9 cellular contexts compared by ENCODE assay signal in the genomic region with DNA sequence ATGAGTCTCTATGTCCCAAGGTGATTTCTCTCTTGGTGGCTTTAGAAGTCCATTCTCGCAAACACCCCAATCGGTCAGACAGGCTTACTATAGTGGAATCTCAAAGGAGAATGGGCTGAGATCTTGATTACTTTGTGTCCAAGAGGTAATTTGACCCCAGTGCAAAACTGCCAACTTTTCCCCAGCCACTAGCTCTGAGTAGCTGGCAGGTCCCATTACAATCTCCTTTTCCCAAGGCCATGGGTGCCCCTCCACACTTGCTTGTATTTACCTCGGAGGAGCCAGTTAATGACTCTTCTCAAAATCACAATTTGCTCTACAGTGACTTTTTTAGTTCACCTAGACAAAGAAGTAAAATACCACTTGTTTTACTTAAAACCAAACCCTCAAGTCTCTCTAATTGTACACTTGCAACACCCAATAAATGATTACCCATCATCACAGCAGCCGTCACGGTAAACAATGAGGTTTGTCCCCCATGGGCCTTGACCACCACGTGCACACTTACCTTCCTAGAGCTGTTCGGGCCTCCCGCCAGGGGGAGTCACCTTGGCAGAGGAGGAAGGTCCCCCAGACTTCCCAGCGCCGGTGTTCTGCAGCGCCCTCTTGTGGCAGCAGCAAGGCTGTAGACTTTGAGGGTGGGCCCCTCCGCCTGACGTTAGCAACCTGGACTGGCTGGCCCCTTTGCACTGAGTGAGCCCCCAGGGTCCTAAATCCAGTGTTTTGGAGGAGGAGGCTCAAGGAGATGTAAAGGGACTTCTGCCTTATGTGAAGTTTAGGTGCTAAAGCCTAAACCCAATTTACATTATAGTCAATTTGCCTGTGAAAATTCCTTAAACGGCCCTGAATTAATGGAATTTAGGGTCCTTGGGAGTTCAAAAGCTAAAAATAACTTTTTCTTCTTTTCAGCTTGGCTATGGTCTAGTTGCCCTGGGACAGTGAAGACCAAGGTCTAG. TPM values are rescaled to one million over a fixed set of nuclear protein-coding genes. Genes with fewer than 3 reads are reported as not detected.
DNase-seq lines count a peak whose midpoint lies in the region; ATAC-seq and TF ChIP-seq lines count a peak whose summit lies in the region.
"Had no signal": no experiment of that assay in that cellular context is flagged by ENCODE, and none has a peak within 500 bp of the region (broad histone marks: within the 10 kb centered on the region; RNA-seq: fewer than 3 reads in every experiment).

No MANE protein-coding gene starts in this region.

- intact Hi-C loops in heart right ventricle (cut with DNase I): no loop called here

- H3K27me3 ChIP-seq in heart right ventricle: peaks cover 0 to 9% (median 0%) of the 10 kb centered on the region in 7 donors

- H3K4me3 Mint-ChIP-seq in activated T-helper 17 cell treated with anti-CD3 and anti-CD28 coated beads, Interleukin-2, amount 50 U/mL, for 72 hours: no peak overlapping the region
- H3K4me3 Mint-ChIP-seq: activated naive CD8-positive, alpha-beta T cell had no signal

- H3K4me1 Mint-ChIP-seq in activated T-helper 17 cell treated with anti-CD3 and anti-CD28 coated beads, Interleukin-2, amount 50 U/mL, for 72 hours: no peaks in the 10 kb centered on the region

- H3K27ac Mint-ChIP-seq in activated T-helper 17 cell treated with anti-CD3 and anti-CD28 coated beads, Interleukin-2, amount 50 U/mL, for 72 hours: no peak overlapping the region
- H3K27ac Mint-ChIP-seq: activated naive CD8-positive, alpha-beta T cell had no signal

- no peak overlapping the region for H3K27ac ChIP-seq in heart right ventricle

- no peaks in the 10 kb centered on the region for H3K36me3 Mint-ChIP-seq in activated T-helper 17 cell treated with anti-CD3 and anti-CD28 coated beads, Interleukin-2, amount 50 U/mL, for 72 hours (ENCODE audit: low read depth)
- H3K36me3 Mint-ChIP-seq: activated naive CD8-positive, alpha-beta T cell had no signal

- DNase-seq in ELF-1 (ENCODE audit: low read depth, low spot score) (peak; percentile 95), RPMI7951 (ENCODE audit: low read depth) (peak; percentile 40), heart right ventricle (peak in 1 of 2 donors; percentile 50), NCI-H128 (lab: John Stamatoyannopoulos, UW; ENCODE audit: unreplicated experiment) (no peak), cerebellar nuclear complex (lab: John Stamatoyannopoulos, UW) (no peak)
- peak; percentile 45 to 66 (median 60) for DNase-seq in stimulated activated CD4-positive, alpha-beta T cell treated with anti-CD3 and anti-CD28 coated beads, Interleukin-1b, Interleukin-23, amount 100 ng/mL, for 24 hours (ENCODE audit: low read depth in 4 of 4, low spot score in 1 of 4)

- peaks cover 8% of the 10 kb centered on the region for H3K27me3 Mint-ChIP-seq in activated T-helper 17 cell treated with anti-CD3 and anti-CD28 coated beads, Interleukin-2, amount 50 U/mL, for 72 hours
- H3K27me3 Mint-ChIP-seq: activated naive CD8-positive, alpha-beta T cell had no signal

- H3K9me3 Mint-ChIP-seq in activated T-helper 17 cell treated with anti-CD3 and anti-CD28 coated beads, Interleukin-2, amount 50 U/mL, for 72 hours: no peaks in the 10 kb centered on the region

- peaks cover 0 to 17% (median 0%) of the 10 kb centered on the region in 9 donors for H3K4me1 ChIP-seq in heart right ventricle

- no peak overlapping the region for H3K4me3 ChIP-seq in heart right ventricle

- ATAC-seq in HG02938 (IDR thresholded peaks at IDR 0.05; ENCODE audit: unreplicated experiment): peak; percentile 67
- peak; percentile 88 for ATAC-seq in activated T-helper 17 cell treated with anti-CD3 and anti-CD28 coated beads, Interleukin-2, amount 50 U/mL, for 72 hours (replicated peaks)
- ATAC-seq in heart right ventricle: peak in 6 of 8 donors; percentile 24 to 52 (median 41)

- 36 to 41% methylated on average over 14 of the region's 14 CpGs for WGBS in heart right ventricle, 2 donors

- no peaks in the 10 kb centered on the region for H3K9me3 ChIP-seq in heart right ventricle

- no peaks in the 10 kb centered on the region for H3K36me3 ChIP-seq in heart right ventricle

- TF ChIP-seq CTCF in heart right ventricle (IDR thresholded peaks at IDR 0.05): peak in 8 of 9 donors; percentile 18 to 76 (median 46)

RNA-seq across cellular contexts. Expression of a gene that starts 18.7 kb away (rescaled TPM):
- total RNA-seq in RPMI7951 (2014; rRNA removed; shearing (Covaris generic)): 9.4 and 16.0 TPM in 2 replicates
- 1 to 10 TPM; 3.6 to 5.4 TPM for total RNA-seq in activated T-helper 17 cell treated with anti-CD3 and anti-CD28 coated beads, Interleukin-2, amount 50 U/mL, for 72 hours
- 10 to 100 TPM; 26.6 to 46.0 (median 33.7) TPM for total RNA-seq in heart right ventricle
- 10 to 100 TPM; 15.9 to 21.7 TPM for polyA plus RNA-seq in heart right ventricle

RNA-seq across cellular contexts. Expression of a gene that starts 41.3 kb away (rescaled TPM):
- total RNA-seq in RPMI7951 (2014; rRNA removed; shearing (Covaris generic)): 0.24 and 0.29 TPM in 2 replicates
- total RNA-seq in activated T-helper 17 cell treated with anti-CD3 and anti-CD28 coated beads, Interleukin-2, amount 50 U/mL, for 72 hours: 100 to 1,000 TPM in 1 of 2 donors, 10 to 100 TPM in 1; 86.9 to 146 TPM
- 1 to 10 TPM; 1.6 to 7.2 (median 2.5) TPM for total RNA-seq in heart right ventricle
- polyA plus RNA-seq in heart right ventricle: 1 to 10 TPM in 1 of 2 donors, under 1 TPM in 1; 0.84 to 3.4 TPM

Comparison
In these comparisons a context has a peak if more than half of its experiments do, and no peak if none do; other contexts are left out.
1. DNase-seq: peak in ELF-1 (single experiment), RPMI7951 (single experiment) and stimulated activated CD4-positive, alpha-beta T cell treated with anti-CD3 and anti-CD28 coated beads, Interleukin-1b, Interleukin-23, amount 100 ng/mL, for 24 hours (4 of 4); none in NCI-H128 (single experiment) and cerebellar nuclear complex (0 of 2).
2. RNA of a gene that starts 41.3 kb away (total RNA-seq): 86.9 to 146 TPM in activated T-helper 17 cell treated with anti-CD3 and anti-CD28 coated beads, Interleukin-2, amount 50 U/mL, for 72 hours; 1.6 to 7.2 TPM in heart right ventricle and 0.24 to 0.29 TPM in RPMI7951; every median in the first group is over 10 times any median in the second.
3. Peak in every context shown above with its lines, with median percentiles within 50 percentile points of each other: ATAC-seq.